10 cellular contexts compared by ENCODE assay signal in the genomic region with DNA sequence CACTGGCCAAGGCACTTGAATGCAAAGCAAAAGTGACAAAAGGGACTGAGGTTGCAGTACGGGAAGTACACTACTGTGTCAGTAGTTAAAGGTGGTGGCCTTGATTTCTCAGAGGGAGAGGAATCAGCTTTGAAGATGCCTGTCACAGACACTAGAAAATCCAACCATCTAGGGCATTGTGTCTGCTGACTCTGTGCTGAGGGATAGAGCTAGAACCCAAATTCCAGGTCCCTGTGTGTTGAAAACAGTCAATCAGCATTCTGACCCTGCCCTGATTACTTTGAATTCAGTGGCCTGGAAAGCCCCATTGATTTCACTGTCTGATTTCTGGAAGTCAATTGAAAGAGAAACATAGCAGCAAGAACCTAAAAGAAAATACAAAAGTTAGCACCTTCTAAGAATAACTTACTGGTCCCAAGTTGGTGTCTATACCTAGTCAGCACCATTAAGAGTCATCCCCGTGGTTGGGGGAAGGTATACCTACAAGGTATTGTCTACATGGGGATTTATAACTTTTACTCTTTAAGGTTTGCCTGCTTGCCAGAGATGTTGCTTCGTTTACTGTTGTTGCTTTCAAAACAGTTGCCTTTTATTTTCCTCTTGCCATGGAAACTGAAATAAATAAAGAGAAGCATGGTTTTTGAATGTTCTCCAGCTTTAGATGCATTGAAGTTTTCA.
A peak's percentile ranks its signal among the peaks of the same experiment; 100 is the strongest.
DNase-seq lines count a peak whose midpoint lies in the region; ATAC-seq and TF ChIP-seq lines count a peak whose summit lies in the region.
"Had no signal": no experiment of that assay in that cellular context is flagged by ENCODE, and none has a peak within 500 bp of the region (broad histone marks: within the 10 kb centered on the region; RNA-seq: fewer than 3 reads in every experiment).

No MANE protein-coding gene starts in this region.

- H3K4me1 Mint-ChIP-seq in activated CD4-positive, alpha-beta memory T cell treated with anti-CD3 and anti-CD28 coated beads for 36 hours (ENCODE audit: low read depth), result peaks cover 44% of the 10 kb centered on the region
- peaks cover 40 to 43% of the 10 kb centered on the region in 2 donors for H3K4me1 Mint-ChIP-seq in natural killer cell treated with Interleukin-12 subunit alpha and Interleukin-12 subunit beta and Interleukin-15 and Interleukin-18, amount 100 ng/mL, for 72 hours (ENCODE audit: low read depth in 2 of 2)
- peaks cover 20% of the 10 kb centered on the region for H3K4me1 Mint-ChIP-seq in MCF 10A (ENCODE audit: insufficient read depth, unreplicated experiment)

- POLR2A ChIA-PET in activated CD4-positive, alpha-beta memory T cell treated with anti-CD3 and anti-CD28 coated beads for 36 hours (lab: Charles Lee), result interaction anchor here (0.9 to 3.5 kb wide), 6 partner anchors 17 to 152 kb away, joined by 5 to 16 read pairs (median 10); a partner anchor contains a TSS
- POLR2A ChIA-PET in MCF 10A (lab: Yijun Ruan, JAX), result interaction anchor here (1.0 to 1.5 kb wide), 3 partner anchors 16 to 166 kb away, joined by 3 read pairs; no protein-coding TSS in a partner anchor

- no peaks in the 10 kb centered on the region for H3K36me3 Mint-ChIP-seq in activated CD4-positive, alpha-beta memory T cell treated with anti-CD3 and anti-CD28 coated beads for 36 hours
- no peaks in the 10 kb centered on the region for H3K36me3 Mint-ChIP-seq in natural killer cell treated with Interleukin-12 subunit alpha and Interleukin-12 subunit beta and Interleukin-15 and Interleukin-18, amount 100 ng/mL, for 72 hours
- no peaks in the 10 kb centered on the region for H3K36me3 Mint-ChIP-seq in MCF 10A (ENCODE audit: insufficient read depth, unreplicated experiment)

- peak; percentile 58 for ATAC-seq in GM18867 (IDR thresholded peaks at IDR 0.05; ENCODE audit: unreplicated experiment)
- ATAC-seq in HG02852 (IDR thresholded peaks at IDR 0.05; ENCODE audit: unreplicated experiment), result peak; percentile 50
- peak; percentile 83 to 84 for ATAC-seq in natural killer cell treated with Interleukin-12 subunit alpha and Interleukin-12 subunit beta and Interleukin-15 and Interleukin-18, amount 100 ng/mL, for 72 hours
- no peak for ATAC-seq in Right ventricle myocardium inferior

- H3K27ac Mint-ChIP-seq in activated CD4-positive, alpha-beta memory T cell treated with anti-CD3 and anti-CD28 coated beads for 36 hours, result peak overlapping the region; percentile 92
- H3K27ac Mint-ChIP-seq in natural killer cell treated with Interleukin-12 subunit alpha and Interleukin-12 subunit beta and Interleukin-15 and Interleukin-18, amount 100 ng/mL, for 72 hours, result peak overlapping the region; percentile 66 to 87
- H3K27ac Mint-ChIP-seq in MCF 10A (ENCODE audit: low read depth, unreplicated experiment), result no peak overlapping the region

- intact Hi-C loops in activated CD4-positive, alpha-beta memory T cell treated with anti-CD3 and anti-CD28 coated beads for 36 hours (cut with micrococcal nuclease), result loop anchor here (1.0 to 2.0 kb wide), 6 partner anchors 17 to 363 kb away; no protein-coding TSS in a partner anchor
- intact Hi-C loops in MCF 10A (cut with micrococcal nuclease), result no loop called here
- intact Hi-C loops in Right ventricle myocardium inferior (cut with DNase I), result no loop called here

- peaks cover 4% of the 10 kb centered on the region for H3K27me3 Mint-ChIP-seq in activated CD4-positive, alpha-beta memory T cell treated with anti-CD3 and anti-CD28 coated beads for 36 hours
- no peaks in the 10 kb centered on the region for H3K27me3 Mint-ChIP-seq in natural killer cell treated with Interleukin-12 subunit alpha and Interleukin-12 subunit beta and Interleukin-15 and Interleukin-18, amount 100 ng/mL, for 72 hours
- no peaks in the 10 kb centered on the region for H3K27me3 Mint-ChIP-seq in MCF 10A (ENCODE audit: insufficient read depth, unreplicated experiment)

- no peaks in the 10 kb centered on the region for H3K9me3 Mint-ChIP-seq in activated CD4-positive, alpha-beta memory T cell treated with anti-CD3 and anti-CD28 coated beads for 36 hours
- no peaks in the 10 kb centered on the region for H3K9me3 Mint-ChIP-seq in natural killer cell treated with Interleukin-12 subunit alpha and Interleukin-12 subunit beta and Interleukin-15 and Interleukin-18, amount 100 ng/mL, for 72 hours
- no peaks in the 10 kb centered on the region for H3K9me3 Mint-ChIP-seq in MCF 10A (ENCODE audit: unreplicated experiment)
- H3K9me3 Mint-ChIP-seq: neural crest cell had no signal

- TF ChIP-seq CTCF in MCF 10A (IDR thresholded peaks at IDR 0.05; ENCODE audit: unreplicated experiment), result no peak

- CTCF ChIA-PET in activated CD4-positive, alpha-beta memory T cell treated with anti-CD3 and anti-CD28 coated beads for 36 hours (lab: Charles Lee), result interaction anchor here (0.6 to 1.1 kb wide), 4 partner anchors 8 to 129 kb away, joined by 3 to 4 read pairs (median 4); no protein-coding TSS in a partner anchor
- CTCF ChIA-PET in MCF 10A (lab: Yijun Ruan, JAX), result interaction anchor here (0.6 kb wide), 1 partner anchor 127 kb away, joined by 5 read pairs; no protein-coding TSS in a partner anchor

- no TSS peak for BruUV-seq in MCF 10A (replicated peaks; lab: Mats Ljungman, UMichigan)

- peak; percentile 53 for DNase-seq in activated CD4-positive, alpha-beta memory T cell treated with anti-CD3 and anti-CD28 coated beads for 36 hours
- peak; percentile 63 for DNase-seq in natural killer cell treated with Interleukin-12 subunit alpha and Interleukin-12 subunit beta and Interleukin-15 and Interleukin-18, amount 100 ng/mL, for 72 hours (ENCODE audit: low spot score)
- DNase-seq in MCF 10A (ENCODE audit: unreplicated experiment), result no peak
- no peak for DNase-seq in NCI-H187 (lab: John Stamatoyannopoulos, UW)
- DNase-seq in Right ventricle myocardium inferior (ENCODE audit: missing footprints), result no peak
- no peak for DNase-seq in SKM-1 treated with dmso at 0.1 percent for 144 hours (lab: John Stamatoyannopoulos, UW; ENCODE audit: unreplicated experiment)
- DNase-seq: NCI-H82 had no signal

- H3K4me3 Mint-ChIP-seq in activated CD4-positive, alpha-beta memory T cell treated with anti-CD3 and anti-CD28 coated beads for 36 hours, result peak overlapping the region; percentile 58
- peak overlapping the region; percentile 76 for H3K4me3 Mint-ChIP-seq in natural killer cell treated with Interleukin-12 subunit alpha and Interleukin-12 subunit beta and Interleukin-15 and Interleukin-18, amount 100 ng/mL, for 72 hours
- H3K4me3 Mint-ChIP-seq in MCF 10A (ENCODE audit: unreplicated experiment), result no peak overlapping the region
- H3K4me3 Mint-ChIP-seq: neural crest cell had no signal

Comparison
In these comparisons a context has a peak if more than half of its experiments do, and no peak if none do; other contexts are left out.
1. DNase-seq: peak in activated CD4-positive, alpha-beta memory T cell treated with anti-CD3 and anti-CD28 coated beads for 36 hours (single experiment) and natural killer cell treated with Interleukin-12 subunit alpha and Interleukin-12 subunit beta and Interleukin-15 and Interleukin-18, amount 100 ng/mL, for 72 hours (single experiment); none in MCF 10A (single experiment), NCI-H187 (0 of 2), Right ventricle myocardium inferior (single experiment) and SKM-1 treated with dmso at 0.1 percent for 144 hours (single experiment).